ENCODE assay signal across 21 cellular contexts in the genomic region with DNA sequence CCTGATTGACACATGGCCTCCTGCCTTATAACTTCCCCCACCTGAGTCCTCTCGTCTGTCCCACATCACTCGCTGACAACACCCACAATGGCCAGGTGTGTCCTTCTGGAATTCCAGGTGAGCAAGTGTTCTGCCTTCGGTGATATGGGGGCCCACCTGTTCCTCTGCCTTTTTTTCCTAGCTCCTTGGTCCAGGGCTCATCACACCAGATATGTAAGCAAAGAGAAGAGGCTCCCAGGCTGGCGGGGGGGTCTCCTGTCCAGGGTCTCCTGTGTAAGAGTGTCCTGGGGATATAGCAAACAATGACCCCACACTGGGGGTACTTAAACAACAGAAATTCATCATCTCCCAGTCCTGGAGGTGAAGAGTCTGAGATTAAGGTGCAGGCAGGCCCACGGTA.
DNase-seq lines count a peak whose midpoint lies in the region; ATAC-seq and TF ChIP-seq lines count a peak whose summit lies in the region.
"Had no signal": no experiment of that assay in that cellular context is flagged by ENCODE, and none has a peak within 500 bp of the region (broad histone marks: within the 10 kb centered on the region; RNA-seq: fewer than 3 reads in every experiment).

No MANE protein-coding gene starts in this region.

- no peaks in the 10 kb centered on the region for H3K27me3 ChIP-seq in OCI-LY1 (ENCODE audit: insufficient read depth, low read length)
- H3K27me3 ChIP-seq: body of pancreas, foreskin keratinocyte, suprapubic skin had no signal

- no peaks in the 10 kb centered on the region for H3K9me3 Mint-ChIP-seq in activated naive CD4-positive, alpha-beta T cell treated with anti-CD3 and anti-CD28 coated beads, Interleukin-2, amount 50 U/mL, for 24 hours
- H3K9me3 Mint-ChIP-seq in activated naive CD4-positive, alpha-beta T cell treated with anti-CD3 and anti-CD28 coated beads, Interleukin-2, amount 10 ng/mL, durations not matched to agents 7 days and 5 days: peaks cover 14% of the 10 kb centered on the region
- no peaks in the 10 kb centered on the region for H3K9me3 Mint-ChIP-seq in dendritic cell treated with granulocyte-macrophage colony-stimulating factor and Interleukin-4, amounts not matched to agents 40 ng/mL and 50 ng/mL, for 4 days

- H3K4me1 ChIP-seq in OCI-LY1 (ENCODE audit: insufficient read depth, low read length, severe bottlenecking): peaks cover 44% of the 10 kb centered on the region
- H3K4me1 ChIP-seq: body of pancreas, foreskin keratinocyte, suprapubic skin had no signal

- H3K27ac Mint-ChIP-seq in activated naive CD4-positive, alpha-beta T cell treated with anti-CD3 and anti-CD28 coated beads, Interleukin-2, amount 50 U/mL, for 24 hours: peak overlapping the region; percentile 78
- H3K27ac Mint-ChIP-seq in activated naive CD4-positive, alpha-beta T cell treated with anti-CD3 and anti-CD28 coated beads, Interleukin-2, amount 10 ng/mL, durations not matched to agents 7 days and 5 days: no peak overlapping the region
- H3K27ac Mint-ChIP-seq in dendritic cell treated with granulocyte-macrophage colony-stimulating factor and Interleukin-4, amounts not matched to agents 40 ng/mL and 50 ng/mL, for 4 days: peak overlapping the region; percentile 30

- H4K20me1 ChIP-seq in OCI-LY1 (ENCODE audit: insufficient read depth, low read length): no peaks in the 10 kb centered on the region

- H2AFZ ChIP-seq in OCI-LY1 (ENCODE audit: low read length): no peak overlapping the region
- H2AFZ ChIP-seq: GM23248 had no signal

- peak overlapping the region; percentile 81 for H3K27ac ChIP-seq in OCI-LY1 (ENCODE audit: low read depth, low read length, poor library complexity, severe bottlenecking)
- H3K27ac ChIP-seq: body of pancreas, foreskin keratinocyte, GM23248, SK-N-MC, suprapubic skin had no signal

- no peaks in the 10 kb centered on the region for H3K9me3 ChIP-seq in OCI-LY1 (ENCODE audit: low read length)
- H3K9me3 ChIP-seq: body of pancreas had no signal

- peaks cover 5% of the 10 kb centered on the region; the same call in 1 of the 2 replicates for H3F3A ChIP-seq in OCI-LY1 (ENCODE audit: insufficient read depth, low read length)

- no peaks in the 10 kb centered on the region for H3K27me3 Mint-ChIP-seq in activated naive CD4-positive, alpha-beta T cell treated with anti-CD3 and anti-CD28 coated beads, Interleukin-2, amount 50 U/mL, for 24 hours
- H3K27me3 Mint-ChIP-seq in activated naive CD4-positive, alpha-beta T cell treated with anti-CD3 and anti-CD28 coated beads, Interleukin-2, amount 10 ng/mL, durations not matched to agents 7 days and 5 days: no peaks in the 10 kb centered on the region
- H3K27me3 Mint-ChIP-seq in dendritic cell treated with granulocyte-macrophage colony-stimulating factor and Interleukin-4, amounts not matched to agents 40 ng/mL and 50 ng/mL, for 4 days: peaks cover 10% of the 10 kb centered on the region

- ATAC-seq in GM18867 (IDR thresholded peaks at IDR 0.05; ENCODE audit: unreplicated experiment) (no peak), HG03196 (IDR thresholded peaks at IDR 0.05; ENCODE audit: unreplicated experiment) (no peak)
- ATAC-seq: body of pancreas, foreskin keratinocyte, left cardiac atrium had no signal

- peaks cover 20% of the 10 kb centered on the region for H3K36me3 Mint-ChIP-seq in activated naive CD4-positive, alpha-beta T cell treated with anti-CD3 and anti-CD28 coated beads, Interleukin-2, amount 50 U/mL, for 24 hours
- H3K36me3 Mint-ChIP-seq in activated naive CD4-positive, alpha-beta T cell treated with anti-CD3 and anti-CD28 coated beads, Interleukin-2, amount 10 ng/mL, durations not matched to agents 7 days and 5 days: peaks cover 50% of the 10 kb centered on the region
- peaks cover 23% of the 10 kb centered on the region for H3K36me3 Mint-ChIP-seq in dendritic cell treated with granulocyte-macrophage colony-stimulating factor and Interleukin-4, amounts not matched to agents 40 ng/mL and 50 ng/mL, for 4 days (ENCODE audit: low read depth)

- H3K4me3 ChIP-seq in OCI-LY1 (ENCODE audit: low read depth, low read length, poor library complexity, severe bottlenecking): no peak overlapping the region
- H3K4me3 ChIP-seq: body of pancreas, GM23248, SK-N-MC, smooth muscle cell, suprapubic skin had no signal

- DNase-seq in activated naive CD4-positive, alpha-beta T cell treated with anti-CD3 and anti-CD28 coated beads, Interleukin-2, amount 10 ng/mL, durations not matched to agents 7 days and 5 days: no peak
- no peak for DNase-seq in NCI-H2081 (lab: John Stamatoyannopoulos, UW)
- DNase-seq: body of pancreas; DMS53; effector CD8-positive, alpha-beta T cell; foreskin keratinocyte; GF-D8; GM23248; left cardiac atrium; mammary epithelial cell; NCI-H1092; NCI-H1930; stimulated activated CD4-positive, alpha-beta T cell treated with anti-CD3 and anti-CD28 coated beads, Interleukin-2, amount 100 ng/mL, for 24 hours had no signal

- H3K4me2 ChIP-seq in OCI-LY1 (ENCODE audit: low read length): peak overlapping the region; percentile 42; the same call in 1 of the 2 replicates
- H3K4me2 ChIP-seq: smooth muscle cell had no signal

- TF ChIP-seq CTCF in OCI-LY1 (IDR thresholded peaks at IDR 0.05; ENCODE audit: low read length): no peak

- intact Hi-C loops in dendritic cell treated with granulocyte-macrophage colony-stimulating factor and Interleukin-4, amounts not matched to agents 40 ng/mL and 50 ng/mL, for 4 days (cut with micrococcal nuclease): no loop called here

- CTCF ChIA-PET in activated naive CD4-positive, alpha-beta T cell treated with anti-CD3 and anti-CD28 coated beads, Interleukin-2, amount 10 ng/mL, durations not matched to agents 7 days and 5 days (lab: Charles Lee): no interaction called here

- H3K36me3 ChIP-seq in OCI-LY1 (ENCODE audit: insufficient read depth, low read length): peaks cover 52% of the 10 kb centered on the region
- H3K36me3 ChIP-seq: suprapubic skin had no signal

- H3K4me1 Mint-ChIP-seq in activated naive CD4-positive, alpha-beta T cell treated with anti-CD3 and anti-CD28 coated beads, Interleukin-2, amount 50 U/mL, for 24 hours: peaks cover 14% of the 10 kb centered on the region
- H3K4me1 Mint-ChIP-seq in activated naive CD4-positive, alpha-beta T cell treated with anti-CD3 and anti-CD28 coated beads, Interleukin-2, amount 10 ng/mL, durations not matched to agents 7 days and 5 days: peaks cover 16% of the 10 kb centered on the region
- peaks cover 18% of the 10 kb centered on the region for H3K4me1 Mint-ChIP-seq in dendritic cell treated with granulocyte-macrophage colony-stimulating factor and Interleukin-4, amounts not matched to agents 40 ng/mL and 50 ng/mL, for 4 days (ENCODE audit: low read depth)

- no peak overlapping the region for H3K9ac ChIP-seq in OCI-LY1 (ENCODE audit: low read length)
- H3K9ac ChIP-seq: GM23248 had no signal

- H3K9me2 ChIP-seq in OCI-LY1 (ENCODE audit: low read depth, low read length): no peaks in the 10 kb centered on the region

- H3K79me2 ChIP-seq in OCI-LY1 (ENCODE audit: insufficient read depth, low read length): peaks cover 4% of the 10 kb centered on the region; the same call in 1 of the 2 replicates

- no peak overlapping the region for H3K4me3 Mint-ChIP-seq in activated naive CD4-positive, alpha-beta T cell treated with anti-CD3 and anti-CD28 coated beads, Interleukin-2, amount 50 U/mL, for 24 hours
- H3K4me3 Mint-ChIP-seq in activated naive CD4-positive, alpha-beta T cell treated with anti-CD3 and anti-CD28 coated beads, Interleukin-2, amount 10 ng/mL, durations not matched to agents 7 days and 5 days: no peak overlapping the region
- no peak overlapping the region for H3K4me3 Mint-ChIP-seq in dendritic cell treated with granulocyte-macrophage colony-stimulating factor and Interleukin-4, amounts not matched to agents 40 ng/mL and 50 ng/mL, for 4 days
